ENCODE assay signal across 8 cellular contexts in genomic region chr19:1512671-1513491, GRCh38. TPM values are rescaled to one million over a fixed set of nuclear protein-coding genes. Genes with fewer than 3 reads are reported as not detected.
A peak's percentile ranks its signal among the peaks of the same experiment; 100 is the strongest.
DNase-seq lines count a peak whose midpoint lies in the region; ATAC-seq and TF ChIP-seq lines count a peak whose summit lies in the region.

A gene with protein sequence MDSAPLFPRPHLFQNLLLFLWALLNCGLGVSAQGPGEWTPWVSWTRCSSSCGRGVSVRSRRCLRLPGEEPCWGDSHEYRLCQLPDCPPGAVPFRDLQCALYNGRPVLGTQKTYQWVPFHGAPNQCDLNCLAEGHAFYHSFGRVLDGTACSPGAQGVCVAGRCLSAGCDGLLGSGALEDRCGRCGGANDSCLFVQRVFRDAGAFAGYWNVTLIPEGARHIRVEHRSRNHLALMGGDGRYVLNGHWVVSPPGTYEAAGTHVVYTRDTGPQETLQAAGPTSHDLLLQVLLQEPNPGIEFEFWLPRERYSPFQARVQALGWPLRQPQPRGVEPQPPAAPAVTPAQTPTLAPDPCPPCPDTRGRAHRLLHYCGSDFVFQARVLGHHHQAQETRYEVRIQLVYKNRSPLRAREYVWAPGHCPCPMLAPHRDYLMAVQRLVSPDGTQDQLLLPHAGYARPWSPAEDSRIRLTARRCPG (minus strand): TSS chr19:1513019. CDS start chr19:1510943, 2,076 bp downstream.

- POLR2A ChIA-PET in naive thymus-derived CD8-positive, alpha-beta T cell (lab: Charles Lee) = interaction anchor here (0.5 to 1.5 kb wide), 2 partner anchors 71 to 244 kb away, joined by 3 read pairs; partner anchors contain the start of gene CIRBP

- H3K27me3 ChIP-seq in BLaER1 treated with 17β-estradiol and CSF1 and Interleukin-3, amounts not matched to agents 10 nM and 100 nM = peaks cover 42 to 49% (median 45%) of the 10 kb centered on the region in 11 experiments
- no peaks in the 10 kb centered on the region for H3K27me3 ChIP-seq in testis

- peaks cover 0 to 14% (median 4%) of the 10 kb centered on the region in 11 experiments; a peak in 8 of 22 replicates for H4K20me1 ChIP-seq in BLaER1 treated with 17β-estradiol and CSF1 and Interleukin-3, amounts not matched to agents 10 nM and 100 nM

- H3K4me1 Mint-ChIP-seq in naive thymus-derived CD8-positive, alpha-beta T cell = peaks cover 7 to 24% (median 15%) of the 10 kb centered on the region in 4 donors

- peak within 1 kb of the TSS in 3 of 10 donors; percentile 47 to 72 (median 69) for H3K27ac Mint-ChIP-seq in naive thymus-derived CD8-positive, alpha-beta T cell

- H3K27ac ChIP-seq in BLaER1 treated with 17β-estradiol and CSF1 and Interleukin-3, amounts not matched to agents 10 nM and 100 nM = no peak within 1 kb of the TSS
- H3K27ac ChIP-seq in testis = peak within 1 kb of the TSS; percentile 70 to 85

- peak within 1 kb of the TSS in 5 of 10 experiments; percentile 27 to 42 (median 31); a peak in 7 of 20 replicates for H3K4me3 ChIP-seq in BLaER1 treated with 17β-estradiol and CSF1 and Interleukin-3, amounts not matched to agents 10 nM and 100 nM
- H3K4me3 ChIP-seq in testis = peak within 1 kb of the TSS; percentile 50 to 56

- H3K36me3 ChIP-seq in BLaER1 treated with 17β-estradiol and CSF1 and Interleukin-3, amounts not matched to agents 10 nM and 100 nM = no peaks in the 10 kb centered on the region
- no peaks in the 10 kb centered on the region for H3K36me3 ChIP-seq in testis (ENCODE audit: low read depth, missing control alignments)

- peak within 1 kb of the TSS; percentile 0 to 66 (median 33); a peak in 17 of 22 replicates for H3K4me2 ChIP-seq in BLaER1 treated with 17β-estradiol and CSF1 and Interleukin-3, amounts not matched to agents 10 nM and 100 nM

- peak within 1 kb of the TSS; percentile 63 to 82 (median 69) for H3K4me3 Mint-ChIP-seq in naive thymus-derived CD8-positive, alpha-beta T cell

- TF ChIP-seq POLR2A in testis (IDR thresholded peaks at IDR 0.05) = no peak

- no peaks in the 10 kb centered on the region for H3K36me3 Mint-ChIP-seq in naive thymus-derived CD8-positive, alpha-beta T cell

- DNase-seq in LoVo (ENCODE audit: low spot score) (peak; percentile 85), epidermal melanocyte (ENCODE audit: insufficient read length, low spot score) (peak; percentile 41), testis (no peak), NCI-H345 treated with DMSO at 0.1 percent for 48 hours (lab: John Stamatoyannopoulos, UW; ENCODE audit: unreplicated experiment) (no peak)
- DNase-seq in activated CD4-positive, alpha-beta T cell treated with anti-CD3 and anti-CD28 coated beads, Interleukin-2, amount 50 U/mL, for 4 hours = peak; percentile 35 to 40
- peak in 9 of 10 donors; percentile 27 to 61 (median 51) for DNase-seq in naive thymus-derived CD8-positive, alpha-beta T cell

- peaks cover 10 to 43% (median 32%) of the 10 kb centered on the region in 10 experiments; a peak in 19 of 20 replicates for H3K4me1 ChIP-seq in BLaER1 treated with 17β-estradiol and CSF1 and Interleukin-3, amounts not matched to agents 10 nM and 100 nM
- H3K4me1 ChIP-seq in testis = peaks cover 11% of the 10 kb centered on the region

- ATAC-seq in naive thymus-derived CD8-positive, alpha-beta T cell = peak; percentile 68 to 81
- ATAC-seq in HG03045 (IDR thresholded peaks at IDR 0.05; ENCODE audit: unreplicated experiment) = no peak

- no peaks in the 10 kb centered on the region for H3K9me3 Mint-ChIP-seq in naive thymus-derived CD8-positive, alpha-beta T cell

- 3% methylated on average over 5 to 45 of the region's 77 CpGs for WGBS in testis, 2 donors

- no peak within 1 kb of the TSS for H3K9ac ChIP-seq in BLaER1 treated with 17β-estradiol and CSF1 and Interleukin-3, amounts not matched to agents 10 nM and 100 nM

- H3K27me3 Mint-ChIP-seq in naive thymus-derived CD8-positive, alpha-beta T cell = peaks cover 0 to 16% (median 3%) of the 10 kb centered on the region in 5 donors

- 0 out of 22 replicates have a peak, but pooled peaks cover 0 to 4% (median 0%) of the 10 kb centered on the region in 11 experiments for H3K9me3 ChIP-seq in BLaER1 treated with 17β-estradiol and CSF1 and Interleukin-3, amounts not matched to agents 10 nM and 100 nM (replicated peaks in 1 of 11)
- no peaks in the 10 kb centered on the region for H3K9me3 ChIP-seq in testis

- peak in 1 of 3 experiments; percentile 22 for TF ChIP-seq CTCF in testis (IDR thresholded peaks at IDR 0.05)

- intact Hi-C loops in testis (cut with DNase I; ENCODE audit: low total_unique reads) = no loop called here

RNA-seq across cellular contexts. Expression of the gene that starts here (rescaled TPM):
- 1 to 10 TPM; 2.5 to 4.5 TPM for total RNA-seq in naive thymus-derived CD8-positive, alpha-beta T cell
- polyA plus RNA-seq in naive thymus-derived CD8-positive, alpha-beta T cell = 1 to 10 TPM in 2 of 3 donors, under 1 TPM in 1; 0.47 to 2.9 (median 1.7) TPM
- total RNA-seq in testis = 10 to 100 TPM; 10.7 to 17.9 TPM
- polyA plus RNA-seq in testis (ENCODE audit: insufficient read depth, low read depth, low replicate concordance) = 7.2 TPM

Comparison
In these comparisons a context has a peak if more than half of its experiments do, and no peak if none do; other contexts are left out.
1. H3K27ac ChIP-seq: peak in testis (2 of 2); none in BLaER1 treated with 17β-estradiol and CSF1 and Interleukin-3, amounts not matched to agents 10 nM and 100 nM (0 of 11).
2. DNase-seq: peak in LoVo (single experiment), activated CD4-positive, alpha-beta T cell treated with anti-CD3 and anti-CD28 coated beads, Interleukin-2, amount 50 U/mL, for 4 hours (2 of 2), epidermal melanocyte (single experiment) and naive thymus-derived CD8-positive, alpha-beta T cell (9 of 10); none in testis (single experiment) and NCI-H345 treated with DMSO at 0.1 percent for 48 hours (single experiment).